In the genomic region with DNA sequence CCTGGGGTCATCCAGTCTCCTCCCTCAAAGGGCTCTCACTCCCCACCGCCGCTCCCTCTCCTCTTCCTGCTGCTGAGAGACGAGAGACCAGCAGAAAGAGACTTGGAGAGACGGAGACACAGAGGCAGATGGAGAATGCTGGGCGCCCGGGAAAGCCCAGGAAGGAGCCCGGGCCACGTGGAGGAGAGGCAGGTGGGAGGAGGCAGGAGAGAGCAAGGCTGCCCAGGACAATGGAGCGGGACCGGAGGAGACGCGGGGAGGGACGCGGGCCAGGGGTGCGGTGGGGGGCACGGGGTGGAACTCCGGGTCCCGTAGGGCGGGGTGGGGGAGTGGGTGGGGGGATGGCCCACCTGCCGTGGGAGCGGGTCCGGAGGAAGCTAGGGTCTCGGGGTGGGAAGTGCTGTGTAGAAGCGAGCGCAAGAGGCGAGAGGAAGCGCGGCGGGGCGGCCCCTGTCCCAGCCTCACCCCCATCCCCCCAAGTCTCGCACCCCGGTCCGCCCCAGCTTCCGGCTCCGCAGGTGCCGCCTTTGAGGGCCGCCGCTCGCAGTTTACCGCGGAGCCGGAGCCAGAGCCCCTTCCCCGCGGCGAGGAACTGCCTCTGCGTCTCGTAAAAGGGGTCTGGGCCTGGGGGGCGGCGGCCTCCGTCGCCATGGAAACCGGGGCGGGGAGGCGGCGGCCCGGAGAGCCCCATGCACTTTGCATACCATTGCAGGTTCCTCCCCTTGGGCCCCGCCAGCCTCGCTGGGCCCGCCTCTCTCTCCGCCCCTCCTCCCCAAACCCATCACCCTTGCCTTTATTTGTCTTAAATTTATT, we compare ENCODE assay signal across 8 cellular contexts. TPM values are rescaled to one million over a fixed set of nuclear protein-coding genes. Genes with fewer than 3 reads are reported as not detected.
DNase-seq lines count a peak whose midpoint lies in the region; ATAC-seq and TF ChIP-seq lines count a peak whose summit lies in the region.

No MANE protein-coding gene starts in this region.

- peaks cover 2% of the 10 kb centered on the region for H3K79me1 ChIP-seq in mesendoderm (ENCODE audit: low read length)

- peak; percentile 68 to 76 (median 75) for DNase-seq in CD4-positive, CD25-positive, alpha-beta regulatory T cell
- peak; percentile 54 for DNase-seq in activated CD4-positive, CD25-positive, alpha-beta regulatory T cell treated with anti-CD3 and anti-CD28 coated beads, Interleukin-2, amount 50 U/mL, for 72 hours
- DNase-seq in chondrocyte (ENCODE audit: low spot score), result no peak
- DNase-seq in mesendoderm, result peak; percentile 99
- DNase-seq in stimulated activated CD8-positive, alpha-beta memory T cell treated with anti-CD3 and anti-CD28 coated beads, Interleukin-7, amount 100 ng/mL, for 24 hours (ENCODE audit: low read depth), result peak; percentile 18
- DNase-seq in NCI-H2029 treated with DMSO at 0.1 percent for 48 hours (lab: John Stamatoyannopoulos, UW), result no peak
- DNase-seq in NCI-H1105 (lab: John Stamatoyannopoulos, UW), result no peak

- H3K4me1 ChIP-seq in CD4-positive, CD25-positive, alpha-beta regulatory T cell (ENCODE audit: control insufficient read depth, insufficient read depth, low read length, poor library complexity, severe bottlenecking), result peaks cover 29% of the 10 kb centered on the region
- peaks cover 17% of the 10 kb centered on the region for H3K4me1 ChIP-seq in mesendoderm (ENCODE audit: control insufficient read depth, low read depth, low read length)

- H4K8ac ChIP-seq in mesendoderm (ENCODE audit: low read depth, low read length), result no peak overlapping the region

- no peak overlapping the region for H2BK15ac ChIP-seq in mesendoderm (replicated peaks; ENCODE audit: low read depth)

- no peak overlapping the region for H3K23ac ChIP-seq in mesendoderm (ENCODE audit: low read length)

- H3K18ac ChIP-seq in mesendoderm (ENCODE audit: low read length), result peak overlapping the region; percentile 63

- H3K4ac ChIP-seq in mesendoderm (ENCODE audit: low read depth, low read length), result peak overlapping the region; percentile 89

- H3K56ac ChIP-seq in mesendoderm (ENCODE audit: low read length), result peak overlapping the region; percentile 91

- H3K9me3 ChIP-seq in CD4-positive, CD25-positive, alpha-beta regulatory T cell (ENCODE audit: control insufficient read depth in 2 of 2, low read length in 2 of 2), result no peaks in the 10 kb centered on the region

- H3K27me3 Mint-ChIP-seq in CD4-positive, CD25-positive, alpha-beta regulatory T cell, result no peaks in the 10 kb centered on the region
- H3K27me3 Mint-ChIP-seq in chondrocyte (ENCODE audit: low read depth), result no peaks in the 10 kb centered on the region

- peak overlapping the region; percentile 57 for H3K4me2 ChIP-seq in mesendoderm (ENCODE audit: low read length)

- no peaks in the 10 kb centered on the region for H3K79me2 ChIP-seq in mesendoderm (ENCODE audit: control insufficient read depth, insufficient read depth, low read length)

- no CpG with 5 or more reads among the region's 60 CpGs for WGBS in mesendoderm (ENCODE audit: extremely low coverage, insufficient coverage, low lambda C conversion rate)

- TF ChIP-seq CTCF in chondrocyte (IDR thresholded peaks at IDR 0.05), result no peak

- peak overlapping the region; percentile 86 for H2AK5ac ChIP-seq in mesendoderm (ENCODE audit: low read length)

- H3K9ac ChIP-seq in mesendoderm (ENCODE audit: low read length), result peak overlapping the region; percentile 81

- H3K27me3 ChIP-seq in CD4-positive, CD25-positive, alpha-beta regulatory T cell (ENCODE audit: control insufficient read depth, insufficient read depth, low read length), result no peaks in the 10 kb centered on the region
- H3K27me3 ChIP-seq in mesendoderm (ENCODE audit: insufficient read depth, low read length, poor library complexity), result no peaks in the 10 kb centered on the region

- peak overlapping the region; percentile 31 for H3K4me3 ChIP-seq in CD4-positive, CD25-positive, alpha-beta regulatory T cell (ENCODE audit: low read depth, low read length)
- no peak overlapping the region for H3K4me3 ChIP-seq in mesendoderm (ENCODE audit: low read length)

- H2BK5ac ChIP-seq in mesendoderm (ENCODE audit: low read length), result peak overlapping the region; percentile 98

- H3K27ac Mint-ChIP-seq in CD4-positive, CD25-positive, alpha-beta regulatory T cell, result no peak overlapping the region
- no peak overlapping the region for H3K27ac Mint-ChIP-seq in chondrocyte (ENCODE audit: unreplicated experiment)

- peak overlapping the region; percentile 27 to 87 (median 68) for H3K4me3 Mint-ChIP-seq in CD4-positive, CD25-positive, alpha-beta regulatory T cell
- peak overlapping the region; percentile 49 for H3K4me3 Mint-ChIP-seq in chondrocyte (ENCODE audit: unreplicated experiment)

- H3K36me3 ChIP-seq in CD4-positive, CD25-positive, alpha-beta regulatory T cell (ENCODE audit: control insufficient read depth, insufficient read depth, low read length), result no peaks in the 10 kb centered on the region
- no peaks in the 10 kb centered on the region for H3K36me3 ChIP-seq in mesendoderm (ENCODE audit: control insufficient read depth, insufficient read depth, low read length)

- H4K5ac ChIP-seq in mesendoderm (ENCODE audit: low read length), result peak overlapping the region; percentile 47

- no peaks in the 10 kb centered on the region for H3K9me3 Mint-ChIP-seq in CD4-positive, CD25-positive, alpha-beta regulatory T cell
- H3K9me3 Mint-ChIP-seq in chondrocyte (ENCODE audit: low read depth), result no peaks in the 10 kb centered on the region

- H3K36me3 Mint-ChIP-seq in CD4-positive, CD25-positive, alpha-beta regulatory T cell, result no peaks in the 10 kb centered on the region
- no peaks in the 10 kb centered on the region for H3K36me3 Mint-ChIP-seq in chondrocyte (ENCODE audit: low read depth)

- peak overlapping the region; percentile 69 for H2BK120ac ChIP-seq in mesendoderm (ENCODE audit: low read depth, low read length)

- peaks cover 5 to 62% (median 39%) of the 10 kb centered on the region in 4 donors for H3K4me1 Mint-ChIP-seq in CD4-positive, CD25-positive, alpha-beta regulatory T cell
- H3K4me1 Mint-ChIP-seq in chondrocyte (ENCODE audit: low read depth), result peaks cover 28% of the 10 kb centered on the region

- H3K27ac ChIP-seq in CD4-positive, CD25-positive, alpha-beta regulatory T cell (ENCODE audit: insufficient read depth, low read length, poor library complexity, severe bottlenecking), result peak overlapping the region; percentile 57
- H3K27ac ChIP-seq in mesendoderm (ENCODE audit: low read depth, low read length), result peak overlapping the region; percentile 95

- ATAC-seq in CD4-positive, CD25-positive, alpha-beta regulatory T cell (ENCODE audit: low read depth in 2 of 2), result peak; percentile 80 to 82
- ATAC-seq in HG03095 (IDR thresholded peaks at IDR 0.05; ENCODE audit: unreplicated experiment), result peak; percentile 57

RNA-seq across cellular contexts. Expression of a gene that starts 11.7 kb away (rescaled TPM):
- not detected for total RNA-seq in CD4-positive, CD25-positive, alpha-beta regulatory T cell
- polyA plus RNA-seq in CD4-positive, CD25-positive, alpha-beta regulatory T cell, result not detected
- total RNA-seq in chondrocyte, result 38.5 to 47.4 TPM (median 40.0 TPM) in 3 replicates
- 78.4 TPM for polyA plus RNA-seq in mesendoderm (2013, experiment 1 of 2)
- polyA plus RNA-seq in mesendoderm (2013, experiment 2 of 2), result 74.3 TPM

RNA-seq across cellular contexts. Expression of a gene that starts 44.9 kb away (rescaled TPM):
- total RNA-seq in CD4-positive, CD25-positive, alpha-beta regulatory T cell, result 10.4 TPM
- polyA plus RNA-seq in CD4-positive, CD25-positive, alpha-beta regulatory T cell, result 1 to 10 TPM; 5.6 to 8.5 (median 8.1) TPM
- 14.4 to 17.7 TPM (median 16.1 TPM) in 3 replicates for total RNA-seq in chondrocyte
- polyA plus RNA-seq in mesendoderm (2013, experiment 1 of 2), result 27.7 TPM
- 26.7 TPM for polyA plus RNA-seq in mesendoderm (2013, experiment 2 of 2)

Comparison
In these comparisons a context has a peak if more than half of its experiments do, and no peak if none do; other contexts are left out.
1. DNase-seq: peak in CD4-positive, CD25-positive, alpha-beta regulatory T cell (3 of 3), activated CD4-positive, CD25-positive, alpha-beta regulatory T cell treated with anti-CD3 and anti-CD28 coated beads, Interleukin-2, amount 50 U/mL, for 72 hours (single experiment), mesendoderm (single experiment) and stimulated activated CD8-positive, alpha-beta memory T cell treated with anti-CD3 and anti-CD28 coated beads, Interleukin-7, amount 100 ng/mL, for 24 hours (single experiment); none in chondrocyte (single experiment), NCI-H2029 treated with DMSO at 0.1 percent for 48 hours (single experiment) and NCI-H1105 (single experiment).
2. RNA of a gene that starts 11.7 kb away (total RNA-seq): 38.5 to 47.4 TPM in chondrocyte; not detected in CD4-positive, CD25-positive, alpha-beta regulatory T cell (single experiment); every median in the first group is over 10 times any median in the second.